8 cellular contexts compared by ENCODE assay signal in genomic region chr7:90210925-90211324, GRCh38. TPM values are rescaled to one million over a fixed set of nuclear protein-coding genes. Genes with fewer than 3 reads are reported as not detected.
DNase-seq lines count a peak whose midpoint lies in the region; ATAC-seq and TF ChIP-seq lines count a peak whose summit lies in the region.

No MANE protein-coding gene starts in this region.

- H3K36me3 ChIP-seq in CD4-positive, alpha-beta memory T cell (ENCODE audit: insufficient read depth, low read length), result no peaks in the 10 kb centered on the region
- no peaks in the 10 kb centered on the region for H3K36me3 ChIP-seq in PC-3 (ENCODE audit: low read depth, low read length)
- no peaks in the 10 kb centered on the region for H3K36me3 ChIP-seq in esophagus (ENCODE audit: control insufficient read depth in 2 of 2, insufficient read depth in 2 of 2, low read length in 1 of 2)
- H3K36me3 ChIP-seq in neuron (ENCODE audit: insufficient read depth, low read length), result no peaks in the 10 kb centered on the region

- CTCF ChIA-PET in CD4-positive, alpha-beta memory T cell (lab: Charles Lee; ENCODE audit: partially characterized antibody), result no interaction called here
- CTCF ChIA-PET in PC-3 (lab: Charles Lee), result interaction anchor here (0.7 to 1.4 kb wide), 6 partner anchors 32 to 66 kb away, joined by 3 to 12 read pairs (median 6); partner anchors contain the start of gene STEAP1

- H3K9ac ChIP-seq in PC-3 (ENCODE audit: low read length), result peak overlapping the region; percentile 64

- POLR2A ChIA-PET in CD4-positive, alpha-beta memory T cell (lab: Charles Lee; ENCODE audit: partially characterized antibody), result no interaction called here
- POLR2A ChIA-PET in PC-3 (lab: Charles Lee; ENCODE audit: unreplicated experiment), result interaction anchor here (0.5 to 1.1 kb wide), 5 partner anchors 32 to 1984 kb away, joined by 3 to 18 read pairs (median 12); partner anchors contain the start of gene STEAP1

- no peaks in the 10 kb centered on the region for H3K36me3 Mint-ChIP-seq in CD4-positive, alpha-beta memory T cell

- H3K9me3 ChIP-seq in CD4-positive, alpha-beta memory T cell (ENCODE audit: control insufficient read depth in 1 of 2, low read length in 2 of 2), result no peaks in the 10 kb centered on the region
- H3K9me3 ChIP-seq in PC-3 (ENCODE audit: low read length), result no peaks in the 10 kb centered on the region
- H3K9me3 ChIP-seq in esophagus (ENCODE audit: control insufficient read depth in 2 of 2, insufficient read depth in 1 of 2, low read depth in 1 of 2, low read length in 1 of 2), result no peaks in the 10 kb centered on the region
- H3K9me3 ChIP-seq in neuron (ENCODE audit: low read length), result no peaks in the 10 kb centered on the region

- H3F3A ChIP-seq in PC-3 (ENCODE audit: low read length, unreplicated experiment), result no peaks in the 10 kb centered on the region

- no peak overlapping the region for H3K27ac ChIP-seq in CD4-positive, alpha-beta memory T cell (ENCODE audit: low read depth, low read length)
- H3K27ac ChIP-seq in PC-3 (ENCODE audit: low read length) (peak overlapping the region; percentile 24), esophagus (ENCODE audit: low read depth in 2 of 2, low read length in 1 of 2) (peak overlapping the region; percentile 83 to 90)

- intact Hi-C loops in CD4-positive, alpha-beta memory T cell (cut with micrococcal nuclease), result no loop called here
- intact Hi-C loops in PC-3 (cut with micrococcal nuclease), result loop anchor here (1.0 kb wide), 3 partner anchors 31 to 57 kb away; partner anchors contain the start of genes CFAP69 and STEAP1

- H3K4me2 ChIP-seq in PC-3 (ENCODE audit: low read length), result peak overlapping the region; percentile 99

- H3K4me1 ChIP-seq in CD4-positive, alpha-beta memory T cell (ENCODE audit: insufficient read depth, low read length), result no peaks in the 10 kb centered on the region
- H3K4me1 ChIP-seq in PC-3 (ENCODE audit: insufficient read depth, low read length) (peaks cover 23% of the 10 kb centered on the region), esophagus (ENCODE audit: control insufficient read depth in 2 of 2, insufficient read depth in 2 of 2, low read length in 1 of 2) (no peaks in the 10 kb centered on the region), neuron (ENCODE audit: insufficient read depth, low read length) (peaks cover 8% of the 10 kb centered on the region)

- H3K27me3 ChIP-seq in CD4-positive, alpha-beta memory T cell (ENCODE audit: insufficient read depth, low read length), result no peaks in the 10 kb centered on the region
- H3K27me3 ChIP-seq in PC-3 (ENCODE audit: low read length), result no peaks in the 10 kb centered on the region
- no peaks in the 10 kb centered on the region for H3K27me3 ChIP-seq in esophagus (ENCODE audit: control insufficient read depth in 1 of 2, insufficient read depth in 2 of 2, low read length in 2 of 2)
- peaks cover 28% of the 10 kb centered on the region for H3K27me3 ChIP-seq in neuron (ENCODE audit: insufficient read depth, low read length)

- H4K20me1 ChIP-seq in PC-3 (ENCODE audit: low read length), result no peaks in the 10 kb centered on the region

- no peaks in the 10 kb centered on the region for H3K9me3 Mint-ChIP-seq in CD4-positive, alpha-beta memory T cell

- H3K79me2 ChIP-seq in PC-3 (ENCODE audit: low read length), result peaks cover 13% of the 10 kb centered on the region

- peaks cover 2 to 6% (median 5%) of the 10 kb centered on the region in 4 donors for H3K4me1 Mint-ChIP-seq in CD4-positive, alpha-beta memory T cell

- peak; percentile 15 for ATAC-seq in PC-3

- H3K4me3 ChIP-seq in CD4-positive, alpha-beta memory T cell (ENCODE audit: low read length in 2 of 2), result no peak overlapping the region
- H3K4me3 ChIP-seq in PC-3 (ENCODE audit: low read length), result peak overlapping the region; percentile 97
- H3K4me3 ChIP-seq in esophagus (ENCODE audit: low read depth in 1 of 2, low read length in 2 of 2), result peak overlapping the region; percentile 61 to 86
- peak overlapping the region; percentile 55 for H3K4me3 ChIP-seq in neuron (ENCODE audit: low read length)

- H2AFZ ChIP-seq in PC-3 (ENCODE audit: low read length) (peak overlapping the region; percentile 88), neuron (ENCODE audit: low read depth, low read length) (peak overlapping the region; percentile 92)

- peaks cover 11 to 16% of the 10 kb centered on the region in 2 donors for H3K27me3 Mint-ChIP-seq in CD4-positive, alpha-beta memory T cell

- BruUV-seq in PC-3 (replicated peaks; lab: Mats Ljungman, UMichigan), result TSS peak; percentile 88

- H3K9me2 ChIP-seq in PC-3 (replicated peaks; ENCODE audit: low read length), result no peaks in the 10 kb centered on the region

- WGBS in esophagus, 2 donors, result 27 to 30% methylated on average over 11 of the region's 11 CpGs

- H3K27ac Mint-ChIP-seq in CD4-positive, alpha-beta memory T cell, result no peak overlapping the region

- DNase-seq in CD4-positive, alpha-beta memory T cell, result no peak
- DNase-seq in PC-3 (peak; percentile 28), NCI-H187 treated with DMSO at 0.1 percent for 48 hours (lab: John Stamatoyannopoulos, UW) (no peak), HT-29 (ENCODE audit: low spot score) (no peak), NCI-H1048 (lab: John Stamatoyannopoulos, UW) (no peak)
- DNase-seq in activated CD4-positive, CD25-positive, alpha-beta regulatory T cell treated with anti-CD3 and anti-CD28 coated beads, Interleukin-2, amount 50 U/mL, for 72 hours, result no peak

- H3K4me3 Mint-ChIP-seq in CD4-positive, alpha-beta memory T cell, result peak overlapping the region in 5 of 8 donors; percentile 26 to 51 (median 36)

- no peak for TF ChIP-seq CTCF in PC-3 (conservative IDR thresholded peaks at IDR 0.05; ENCODE audit: low read depth, low read length)

RNA-seq across cellular contexts. Expression of gene STEAP2, which starts 0.6 kb away (rescaled TPM):
- under 1 TPM in 1 of 2 experiments, not detected in 1; 0.06 TPM for total RNA-seq in CD4-positive, alpha-beta memory T cell
- polyA plus RNA-seq in CD4-positive, alpha-beta memory T cell, result not detected
- 4.7 and 7.0 TPM in 2 replicates for total RNA-seq in PC-3 (2014; rRNA removed)
- polyA plus RNA-seq in esophagus, result 1 to 10 TPM; 2.1 to 2.6 TPM
- 8.2 and 13.8 TPM in 2 replicates for total RNA-seq in HT-29 (2014; rRNA removed; shearing (Covaris generic))

RNA-seq across cellular contexts. Expression of gene CFAP69, which starts 34.0 kb away (rescaled TPM):
- under 1 TPM in 1 of 2 experiments, not detected in 1; 0.58 TPM for total RNA-seq in CD4-positive, alpha-beta memory T cell
- not detected for polyA plus RNA-seq in CD4-positive, alpha-beta memory T cell
- 3.1 and 6.6 TPM in 2 replicates for total RNA-seq in PC-3 (2014; rRNA removed)
- 1 to 10 TPM; 1.4 to 3.1 TPM for polyA plus RNA-seq in esophagus
- total RNA-seq in HT-29 (2014; rRNA removed; shearing (Covaris generic)), result 5.4 and 9.2 TPM in 2 replicates

RNA-seq across cellular contexts. Expression of gene STEAP1, which starts 56.7 kb away (rescaled TPM):
- not detected for total RNA-seq in CD4-positive, alpha-beta memory T cell
- not detected for polyA plus RNA-seq in CD4-positive, alpha-beta memory T cell
- 15.7 and 21.2 TPM in 2 replicates for total RNA-seq in PC-3 (2014; rRNA removed)
- polyA plus RNA-seq in esophagus, result 1 to 10 TPM; 5.2 to 6.0 TPM
- total RNA-seq in HT-29 (2014; rRNA removed; shearing (Covaris generic)), result 3.4 and 5.9 TPM in 2 replicates

Comparison
In these comparisons a context has a peak if more than half of its experiments do, and no peak if none do; other contexts are left out.
1. H3K4me3 ChIP-seq: peak in PC-3 (single experiment), esophagus (2 of 2) and neuron (single experiment); none in CD4-positive, alpha-beta memory T cell (0 of 2).